ENCODE assay signal across 1 cellular context in the genomic region with DNA sequence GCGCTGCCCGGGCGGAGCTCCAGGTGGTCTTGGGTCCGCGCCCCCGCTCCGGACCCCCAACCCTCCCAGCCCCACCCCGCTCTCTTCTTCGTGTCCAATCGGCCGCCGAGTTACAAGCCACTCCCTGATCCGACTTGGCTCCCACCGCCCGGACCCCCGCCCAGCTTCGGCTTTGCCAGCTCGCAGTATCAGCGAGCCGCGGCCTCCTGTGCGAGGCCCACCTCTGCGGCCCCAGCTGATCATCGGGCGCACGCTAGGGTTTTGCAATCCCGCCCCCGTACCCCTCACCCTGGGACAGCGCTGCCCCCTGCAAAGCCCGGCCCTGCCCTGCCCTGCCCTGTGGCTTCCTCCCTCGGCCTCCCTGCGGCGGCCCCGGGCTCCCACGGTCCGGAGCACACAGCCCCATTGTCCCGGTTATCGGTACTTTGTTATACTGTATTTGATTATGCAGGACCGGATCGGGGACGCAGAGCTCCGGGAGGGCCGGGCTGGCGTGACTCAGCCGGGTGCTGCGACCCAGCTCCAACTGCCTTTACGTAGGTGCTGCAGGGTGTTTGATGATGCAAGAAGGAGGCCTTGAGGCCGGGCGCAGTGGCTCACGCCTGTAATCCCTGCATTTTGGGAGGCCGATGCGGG.
TF ChIP-seq lines count a peak whose summit lies in the region.

No MANE protein-coding gene starts in this region.

TF ChIP-seq in HCT116, 20 proteins besides CTCF, POLR2A, EP300 and RAD21 (continued from another document):
- no peak for TF ChIP-seq REST (IDR thresholded peaks at IDR 0.05; ENCODE audit: low read depth)
- TF ChIP-seq, protein P1, sequence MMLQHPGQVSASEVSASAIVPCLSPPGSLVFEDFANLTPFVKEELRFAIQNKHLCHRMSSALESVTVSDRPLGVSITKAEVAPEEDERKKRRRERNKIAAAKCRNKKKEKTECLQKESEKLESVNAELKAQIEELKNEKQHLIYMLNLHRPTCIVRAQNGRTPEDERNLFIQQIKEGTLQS (IDR thresholded peaks at IDR 0.05): peak; percentile 92; the same call in 1 of the 2 replicates
- TF ChIP-seq ZNF274 (IDR thresholded peaks at IDR 0.05; ENCODE audit: low read depth, low read length): no peak
- no peak for TF ChIP-seq FOSL1 (IDR thresholded peaks at IDR 0.05; ENCODE audit: low read depth)
- TF ChIP-seq POLR2AphosphoS5 (IDR thresholded peaks at IDR 0.05; ENCODE audit: low read depth, low read length): peak; percentile 20; the same call in 1 of the 2 replicates
- peak; percentile 29; the same call in 1 of the 2 replicates for TF ChIP-seq JUND (IDR thresholded peaks at IDR 0.05)
- peak; percentile 8; the same call in 1 of the 2 replicates for TF ChIP-seq ZFX (IDR thresholded peaks at IDR 0.05)
- TF ChIP-seq SP1 (IDR thresholded peaks at IDR 0.05; ENCODE audit: low read depth): no peak
- peak; percentile 88 for TF ChIP-seq CEBPB (IDR thresholded peaks at IDR 0.05; ENCODE audit: low read depth)
- TF ChIP-seq EZH2 (IDR thresholded peaks at IDR 0.05): no peak
- 0 out of 2 replicates have a peak, but pooled peaks have one; percentile 38 for TF ChIP-seq MAX (IDR thresholded peaks at IDR 0.05)
- no peak for TF ChIP-seq YY1 (IDR thresholded peaks at IDR 0.05; ENCODE audit: extremely low read depth, insufficient replicate concordance, low read depth, low read length)
- TF ChIP-seq TCF7L2 (IDR thresholded peaks at IDR 0.05; ENCODE audit: borderline replicate concordance, extremely low read depth, insufficient read depth, insufficient read length): no peak
- no peak for TF ChIP-seq CBX3 (IDR thresholded peaks at IDR 0.05; ENCODE audit: low read depth)
- no peak for TF ChIP-seq SIN3A (IDR thresholded peaks at IDR 0.05; ENCODE audit: low read depth)
- TF ChIP-seq EGR1 (IDR thresholded peaks at IDR 0.05; ENCODE audit: low read depth): no peak; the same call in 1 of the 2 replicates
- no peak for TF ChIP-seq SRF (IDR thresholded peaks at IDR 0.05; ENCODE audit: low read depth)
TF ChIP-seq in HCT116: peak in this region for 6.
